ENCODE assay signal across 15 cellular contexts in genomic region chr11:35554491-35555237, GRCh38. TPM values are rescaled to one million over a fixed set of nuclear protein-coding genes. Genes with fewer than 3 reads are reported as not detected.
DNase-seq lines count a peak whose midpoint lies in the region; ATAC-seq, FAIRE-seq and TF ChIP-seq lines count a peak whose summit lies in the region.
"Had no signal": no experiment of that assay in that cellular context is flagged by ENCODE, and none has a peak within 500 bp of the region (broad histone marks: within the 10 kb centered on the region; RNA-seq: fewer than 3 reads in every experiment).

No MANE protein-coding gene starts in this region.

- H3K27me3 ChIP-seq in keratinocyte (ENCODE audit: control insufficient read depth, extremely low read depth, insufficient read depth, low read length) (no peaks in the 10 kb centered on the region), right cardiac atrium (ENCODE audit: control insufficient read depth, insufficient read depth) (no peaks in the 10 kb centered on the region)

- no peak for FAIRE-seq in keratinocyte (lab: Jason Lieb, UNC)
- FAIRE-seq: GM12878 had no signal

- H3K9me3 ChIP-seq in keratinocyte (ENCODE audit: control insufficient read depth, low read depth, low read length) = no peaks in the 10 kb centered on the region
- H3K9me3 ChIP-seq in right cardiac atrium (ENCODE audit: control insufficient read depth, low read length) = no peaks in the 10 kb centered on the region

- dilution Hi-C loops in keratinocyte (cut with MboI; ENCODE audit: extremely low pct_ligation_motif_present, low sequenced_read_pairs) = no loop called here

- TF ChIP-seq CTCF in AG09309 (IDR thresholded peaks at IDR 0.05; ENCODE audit: control insufficient read depth, insufficient read depth, low read depth, low read length, missing control alignments) = peak; percentile 59
- TF ChIP-seq CTCF in astrocyte of the cerebellum (IDR thresholded peaks at IDR 0.05; ENCODE audit: low read depth, low read length, missing control alignments) = peak; percentile 48
- peak in 2 of 3 experiments; percentile 50 for TF ChIP-seq CTCF in keratinocyte (optimal IDR thresholded peaks at IDR 0.05 in 1 of 3, IDR thresholded peaks at IDR 0.05 in 1 of 3, conservative IDR thresholded peaks at IDR 0.05 in 1 of 3; ENCODE audit: extremely low read depth in 1 of 3, insufficient read depth in 2 of 3, low read length in 3 of 3)

- no peaks in the 10 kb centered on the region for H3K9me1 ChIP-seq in keratinocyte (ENCODE audit: control insufficient read depth, extremely low read depth, insufficient read depth, low read length)

- intact Hi-C loops in right cardiac atrium (cut with DNase I) = no loop called here

- H2AFZ ChIP-seq in keratinocyte (ENCODE audit: control insufficient read depth, low read length) = no peak overlapping the region
- H2AFZ ChIP-seq: parathyroid adenoma had no signal

- H3K27ac ChIP-seq in keratinocyte (ENCODE audit: control insufficient read depth, insufficient read depth, low read length) (no peak overlapping the region), right cardiac atrium (ENCODE audit: low read length) (no peak overlapping the region)
- H3K27ac ChIP-seq: parathyroid adenoma had no signal

- H3K9ac ChIP-seq in keratinocyte (ENCODE audit: control insufficient read depth, extremely low read depth, insufficient read depth, low read length) = no peak overlapping the region
- H3K9ac ChIP-seq: parathyroid adenoma had no signal

- H3K36me3 ChIP-seq in keratinocyte (ENCODE audit: control insufficient read depth in 2 of 2, extremely low read depth in 1 of 2, insufficient read depth in 2 of 2, low read length in 2 of 2) = no peaks in the 10 kb centered on the region

- H3K4me2 ChIP-seq in keratinocyte (ENCODE audit: control insufficient read depth, extremely low read depth, insufficient read depth, low read depth, low read length) = no peak overlapping the region

- no peak overlapping the region for H3K4me3 ChIP-seq in AG09309 (ENCODE audit: control insufficient read depth, low read depth, low read length)
- H3K4me3 ChIP-seq in astrocyte of the cerebellum (ENCODE audit: low read depth, low read length) = no peak overlapping the region
- no peak overlapping the region for H3K4me3 ChIP-seq in keratinocyte (ENCODE audit: control insufficient read depth in 2 of 3, extremely low read depth in 1 of 3, insufficient read depth in 2 of 3, low read depth in 1 of 3, low read length in 3 of 3)
- no peak overlapping the region for H3K4me3 ChIP-seq in right cardiac atrium (ENCODE audit: low read length)
- H3K4me3 ChIP-seq: GM12878 had no signal

- DNase-seq in AG09309 (ENCODE audit: low read depth) = no peak
- DNase-seq in HCEC 1CT = peak; percentile 81
- no peak for DNase-seq in astrocyte of the cerebellum (ENCODE audit: low read depth)
- DNase-seq in keratinocyte (ENCODE audit: low read depth, low spot score) = no peak
- no peak for DNase-seq in Ammon's horn (ENCODE audit: low spot score)
- no peak for DNase-seq in right cardiac atrium
- no peak for DNase-seq in NOMO-1 treated with dmso at 0.1 percent for 144 hours (lab: John Stamatoyannopoulos, UW; ENCODE audit: unreplicated experiment)
- no peak for DNase-seq in stimulated activated CD4-positive, alpha-beta T cell treated with anti-CD3 and anti-CD28 coated beads, Interleukin-4, amount 100 ng/mL, for 1 hour
- DNase-seq: activated CD4-positive, alpha-beta memory T cell treated with anti-CD3 and anti-CD28 coated beads, Interleukin-2, amount 10 ng/mL, durations not matched to agents 7 days and 5 days; T-helper 1 cell had no signal

- 64% methylated on average over 4 of the region's 4 CpGs for WGBS in right cardiac atrium

- H3K79me2 ChIP-seq in keratinocyte (ENCODE audit: control insufficient read depth, insufficient read depth, low read length) = no peaks in the 10 kb centered on the region
- H3K79me2 ChIP-seq: parathyroid adenoma had no signal

- in situ Hi-C loops in astrocyte of the cerebellum (cut with HindIII; ENCODE audit: low sequenced_read_pairs) = no loop called here

- no peaks in the 10 kb centered on the region for H4K20me1 ChIP-seq in keratinocyte (ENCODE audit: control insufficient read depth, extremely low read depth, insufficient read depth, low read length)

- no peak for ATAC-seq in right cardiac atrium
- ATAC-seq: activated naive CD4-positive, alpha-beta T cell treated with anti-CD3 and anti-CD28 coated beads, Interleukin-2, amount 50 U/mL, for 72 hours; esophagus mucosa; GM12878; left lobe of liver had no signal

- H3K4me1 ChIP-seq in keratinocyte (ENCODE audit: control insufficient read depth, extremely low read depth, insufficient read depth, low read length) (peaks cover 13% of the 10 kb centered on the region), right cardiac atrium (ENCODE audit: control insufficient read depth, insufficient read depth, low read length) (peaks cover 2% of the 10 kb centered on the region)
- H3K4me1 ChIP-seq: parathyroid adenoma had no signal

RNA-seq across cellular contexts. Expression of gene PAMR1, which starts 29.2 kb away (rescaled TPM):
- polyA plus RNA-seq in keratinocyte (4.1 to 10.0 TPM (median 4.4 TPM) in 3 replicates), right cardiac atrium (5.7 TPM)
- 3.7 TPM for polyA plus RNA-seq in keratinocyte (2011; ENCODE audit: low read depth)
- 3.7 and 4.9 TPM in 2 replicates for polyA plus RNA-seq in keratinocyte (2011; cell fraction: cytosol; rRNA removed)
- polyA plus RNA-seq in keratinocyte (2011; cell fraction: nucleus; rRNA removed) = 12.1 and 16.1 TPM in 2 replicates
- polyA plus RNA-seq in keratinocyte (2012; ENCODE audit: low replicate concordance) = 3.2 and 14.2 TPM in 2 replicates
- 3.8 to 14.5 TPM (median 3.9 TPM) in 3 replicates for polyA minus RNA-seq in keratinocyte
- 5.0 TPM for polyA minus RNA-seq in keratinocyte (2011; cell fraction: cytosol; rRNA and poly(A)+ RNA removed)
- 5.9 and 14.6 TPM in 2 replicates for polyA minus RNA-seq in keratinocyte (2011; cell fraction: nucleus; rRNA and poly(A)+ RNA removed)
- total RNA-seq in right cardiac atrium = 10 to 100 TPM in 1 of 4 donors, 1 to 10 TPM in 3; 6.8 to 23.6 (median 8.9) TPM
- total RNA-seq: activated CD4-positive, alpha-beta memory T cell treated with anti-CD3 and anti-CD28 coated beads, Interleukin-2, amount 10 ng/mL, durations not matched to agents 7 days and 5 days; activated naive CD4-positive, alpha-beta T cell treated with anti-CD3 and anti-CD28 coated beads, Interleukin-2, amount 50 U/mL, for 72 hours; GM12878 had no signal
